ENCODE assay signal across 17 cellular contexts in the genomic region with DNA sequence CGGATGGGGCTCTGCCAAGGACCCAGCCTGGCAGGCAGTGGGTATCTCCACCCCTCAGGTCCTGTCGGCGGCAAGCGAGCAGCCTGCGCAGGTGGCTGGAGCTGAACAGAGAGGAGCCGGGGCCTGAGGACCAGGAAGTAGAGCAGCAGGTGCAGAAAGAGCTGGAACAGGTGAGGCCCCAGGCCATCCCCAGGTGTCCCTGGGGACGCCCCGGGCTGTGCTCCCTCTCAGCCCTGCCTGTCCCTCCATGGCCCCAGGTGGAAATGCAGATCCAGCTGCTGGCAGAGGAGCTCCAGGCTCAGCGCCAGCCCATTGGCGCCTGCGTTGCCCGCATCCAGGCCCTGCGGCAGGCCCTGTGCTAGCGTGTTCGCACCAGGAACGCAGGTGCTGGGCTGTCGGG. TPM values are rescaled to one million over a fixed set of nuclear protein-coding genes. Genes with fewer than 3 reads are reported as not detected.
DNase-seq lines count a peak whose midpoint lies in the region; FAIRE-seq and TF ChIP-seq lines count a peak whose summit lies in the region.
"Had no signal": no experiment of that assay in that cellular context is flagged by ENCODE, and none has a peak within 500 bp of the region (broad histone marks: within the 10 kb centered on the region; RNA-seq: fewer than 3 reads in every experiment).

No MANE protein-coding gene starts in this region.

- H3K4me1 ChIP-seq in H1 (replicated peaks in 1 of 4; ENCODE audit: control insufficient read depth in 3 of 4, insufficient read depth in 4 of 4, low read length in 3 of 4) (no peaks in the 10 kb centered on the region; a peak in 1 of 7 replicates), SJCRH30 (peaks cover 21% of the 10 kb centered on the region), neuronal stem cell (ENCODE audit: control insufficient read depth in 2 of 2, insufficient read depth in 1 of 2, low read depth in 1 of 2, low read length in 2 of 2) (no peaks in the 10 kb centered on the region)

- H4K8ac ChIP-seq in H1 (ENCODE audit: extremely low read depth, insufficient read depth, low read length): no peak overlapping the region
- no peak overlapping the region for H4K8ac ChIP-seq in neuronal stem cell (ENCODE audit: low read depth, low read length)

- H2BK20ac ChIP-seq in H1 (ENCODE audit: low read length): no peak overlapping the region

- H3K79me1 ChIP-seq in H1 (ENCODE audit: low read depth, low read length) (peaks cover 6% of the 10 kb centered on the region; the same call in 1 of the 2 replicates), neuronal stem cell (ENCODE audit: low read depth, low read length) (peaks cover 12% of the 10 kb centered on the region)

- POLR2A ChIA-PET in H1 (lab: Charles Lee; ENCODE audit: partially characterized antibody): interaction anchor here (0.7 to 0.9 kb wide), 3 partner anchors 10 to 129 kb away, joined by 3 to 4 read pairs (median 3); a partner anchor contains a TSS

- no peak overlapping the region for H3K4me2 ChIP-seq in H1 (ENCODE audit: insufficient read depth in 1 of 2, low read depth in 2 of 2, low read length in 2 of 2)
- H3K4me2 ChIP-seq in neuronal stem cell (ENCODE audit: insufficient read depth, low read length, poor library complexity, severe bottlenecking): no peak overlapping the region
- H3K4me2 ChIP-seq: BLaER1 had no signal

- H3K9ac ChIP-seq in H1 (replicated peaks in 1 of 4; ENCODE audit: extremely low read depth in 1 of 4, low read depth in 3 of 4, low read length in 3 of 4): no peak overlapping the region
- H3K9ac ChIP-seq in neuronal stem cell (ENCODE audit: low read depth, low read length, poor library complexity): no peak overlapping the region
- H3K9ac ChIP-seq: BLaER1 had no signal

- H3K56ac ChIP-seq in H1 (replicated peaks; ENCODE audit: insufficient read length, low read depth, low read length): no peak overlapping the region

- no peak overlapping the region for H2BK12ac ChIP-seq in H1 (ENCODE audit: low read depth, low read length)
- no peak overlapping the region for H2BK12ac ChIP-seq in neuronal stem cell (ENCODE audit: low read length)

- DNase-seq in DMS53 treated with DMSO at 0.1 percent for 48 hours (lab: John Stamatoyannopoulos, UW; ENCODE audit: unreplicated experiment) (peak; percentile 56), NCI-H1105 treated with DMSO at 0.1 percent for 48 hours (lab: John Stamatoyannopoulos, UW) (peak; percentile 91), NCI-H2196 treated with DMSO at 0.1 percent for 48 hours (lab: John Stamatoyannopoulos, UW; ENCODE audit: unreplicated experiment) (peak; percentile 65), H1 (ENCODE audit: low read depth in 1 of 2, low spot score in 2 of 2) (no peak), SJCRH30 (no peak), GM10266 (ENCODE audit: extremely low spot score) (no peak), HUDEP-2 (lab: John Stamatoyannopoulos, UW; ENCODE audit: unreplicated experiment in 76 of 76) (no peak), neuronal stem cell (ENCODE audit: low spot score) (no peak)
- DNase-seq: activated CD4-positive, alpha-beta T cell treated with anti-CD3 and anti-CD28 coated beads, Interleukin-2, amount 50 U/mL, for 48 hours; activated effector memory CD4-positive, alpha-beta T cell treated with anti-CD3 and anti-CD28 coated beads, Interleukin-2, amount 50 U/mL, for 16 hours; MV-4-11; stimulated activated CD4-positive, alpha-beta T cell treated with anti-CD3 and anti-CD28 coated beads, Interleukin-2, amount 100 ng/mL, for 48 hours; transverse colon had no signal

- TF ChIP-seq CTCF in H1 (IDR thresholded peaks at IDR 0.05; ENCODE audit: control extremely low read depth in 1 of 3, insufficient read depth in 1 of 3, low read depth in 1 of 3, low read length in 3 of 3) (no peak), GM10266 (IDR thresholded peaks at IDR 0.05; ENCODE audit: control insufficient read depth, insufficient read depth, low read depth, missing control alignments) (no peak)

- TF ChIP-seq POLR2A in H1 (IDR thresholded peaks at IDR 0.05; ENCODE audit: control extremely low read depth in 1 of 2, low read depth in 2 of 2, low read length in 2 of 2): no peak

- TF ChIP-seq RAD21 in H1 (IDR thresholded peaks at IDR 0.05 in 1 of 2, conservative IDR thresholded peaks at IDR 0.05 in 1 of 2; ENCODE audit: low read depth in 2 of 2, low read length in 2 of 2): no peak

- H3K23ac ChIP-seq in H1 (ENCODE audit: insufficient read length) (no peak overlapping the region), neuronal stem cell (ENCODE audit: low read depth, low read length, poor library complexity) (no peak overlapping the region)

- no peak overlapping the region for H2AK5ac ChIP-seq in H1 (ENCODE audit: low read depth, low read length)
- no peak overlapping the region for H2AK5ac ChIP-seq in neuronal stem cell (ENCODE audit: low read depth, low read length)

- H4K20me1 ChIP-seq in H1 (replicated peaks in 1 of 2; ENCODE audit: control insufficient read depth in 1 of 2, insufficient read depth in 2 of 2, low read length in 2 of 2): peaks cover 7 to 17% of the 10 kb centered on the region in 2 experiments

- H3K27me3 ChIP-seq in H1 (replicated peaks in 1 of 4; ENCODE audit: control insufficient read depth in 3 of 4, extremely low read depth in 1 of 4, insufficient read depth in 3 of 4, low read length in 3 of 4) (no peaks in the 10 kb centered on the region), SJCRH30 (no peaks in the 10 kb centered on the region), neuronal stem cell (ENCODE audit: control insufficient read depth in 3 of 3, insufficient read depth in 3 of 3, low read depth in 1 of 3, low read length in 3 of 3) (no peaks in the 10 kb centered on the region)
- H3K27me3 ChIP-seq: BLaER1, dorsolateral prefrontal cortex, right atrium auricular region, transverse colon had no signal

- H3K27ac ChIP-seq in H1 (ENCODE audit: low read depth, low read length): peak overlapping the region; percentile 48; the same call in 1 of the 2 replicates
- H3K27ac ChIP-seq in SJCRH30: no peak overlapping the region
- no peak overlapping the region for H3K27ac ChIP-seq in neuronal stem cell (replicated peaks; ENCODE audit: low read length)
- H3K27ac ChIP-seq: BLaER1, right atrium auricular region, transverse colon had no signal

- H3K23me2 ChIP-seq in H1 (ENCODE audit: low read depth, low read length): no peaks in the 10 kb centered on the region

- WGBS in H1 (ENCODE audit: extremely low coverage in 1 of 2, insufficient coverage in 1 of 2, insufficient read length in 1 of 2, insufficient replicate concordance in 2 of 2, low coverage in 1 of 2, low lambda C conversion rate in 2 of 2, missing lambda C conversion rate in 1 of 2), 2 experiments: 94% methylated on average over 17 of the region's 17 CpGs; no CpG with 5 or more reads in 1 of the 2 experiments
- WGBS in neuronal stem cell (ENCODE audit: extremely low coverage in 2 of 2, insufficient read length in 2 of 2, insufficient replicate concordance in 1 of 2), 2 donors: no CpG with 5 or more reads among the region's 17 CpGs

- FAIRE-seq in H1 (lab: Jason Lieb, UNC): no peak

- no peaks in the 10 kb centered on the region for H3K9me3 ChIP-seq in H1 (ENCODE audit: insufficient read depth in 2 of 2, low read depth in 1 of 2, low read length in 1 of 2)
- no peaks in the 10 kb centered on the region for H3K9me3 ChIP-seq in SJCRH30 (replicated peaks)
- peaks cover 0 to 1% of the 10 kb centered on the region in 2 donors for H3K9me3 ChIP-seq in neuronal stem cell (replicated peaks in 1 of 2; ENCODE audit: control insufficient read depth in 2 of 2, insufficient read depth in 1 of 2, low read depth in 1 of 2, low read length in 2 of 2)
- H3K9me3 ChIP-seq: BLaER1, right atrium auricular region, transverse colon had no signal

- no peak overlapping the region for H4K5ac ChIP-seq in H1 (ENCODE audit: insufficient read length, low read depth, low read length)

- H2BK120ac ChIP-seq in H1 (replicated peaks; ENCODE audit: low read depth, low read length) (no peak overlapping the region), neuronal stem cell (ENCODE audit: low read depth, low read length) (no peak overlapping the region)

- no peak overlapping the region for H2AFZ ChIP-seq in H1 (ENCODE audit: low read length)
- no peak overlapping the region for H2AFZ ChIP-seq in neuronal stem cell (ENCODE audit: low read length)

- no peak overlapping the region for H3K4ac ChIP-seq in H1 (replicated peaks; ENCODE audit: insufficient read length, low read depth, low read length)
- no peak overlapping the region for H3K4ac ChIP-seq in neuronal stem cell (ENCODE audit: low read length)

- H2BK5ac ChIP-seq in H1 (ENCODE audit: low read depth, low read length) (no peak overlapping the region), neuronal stem cell (ENCODE audit: low read length) (no peak overlapping the region)

- H3K14ac ChIP-seq in H1 (ENCODE audit: insufficient read length) (no peak overlapping the region), neuronal stem cell (ENCODE audit: low read length) (no peak overlapping the region)

- H3K36me3 ChIP-seq in H1 (ENCODE audit: control insufficient read depth in 2 of 4, insufficient read depth in 4 of 4, low read length in 3 of 4) (peaks cover 2 to 27% (median 13%) of the 10 kb centered on the region in 4 experiments; a peak in 7 of 8 replicates), SJCRH30 (0 out of 2 replicates have a peak, but pooled peaks cover 2% of the 10 kb centered on the region), neuronal stem cell (replicated peaks in 1 of 2; ENCODE audit: control insufficient read depth in 2 of 2, insufficient read depth in 2 of 2, low read length in 2 of 2) (peaks cover 37 to 64% of the 10 kb centered on the region in 2 donors)

- H4K91ac ChIP-seq in H1 (replicated peaks; ENCODE audit: insufficient read length, low read length): no peak overlapping the region
- H4K91ac ChIP-seq in neuronal stem cell (ENCODE audit: low read depth, low read length, poor library complexity): no peak overlapping the region

- no peak for TF ChIP-seq EP300 in H1 (IDR thresholded peaks at IDR 0.05; ENCODE audit: borderline replicate concordance in 1 of 2, low read depth in 2 of 2, low read length in 2 of 2)

- H3K18ac ChIP-seq in H1 (ENCODE audit: extremely low read depth, low read length): no peak overlapping the region
- no peak overlapping the region for H3K18ac ChIP-seq in neuronal stem cell (ENCODE audit: low read length)

- CTCF ChIA-PET in H1 (lab: Charles Lee; ENCODE audit: partially characterized antibody): interaction anchor here (0.9 to 1.6 kb wide), 4 partner anchors 13 to 61 kb away, joined by 3 to 5 read pairs (median 4); no protein-coding TSS in a partner anchor

- H3K4me3 ChIP-seq in H1 (ENCODE audit: extremely low read depth in 1 of 4, insufficient read depth in 2 of 4, low read depth in 3 of 4, low read length in 4 of 4): no peak overlapping the region
- H3K4me3 ChIP-seq in SJCRH30: no peak overlapping the region
- H3K4me3 ChIP-seq in neuronal stem cell (ENCODE audit: low read length in 2 of 2): no peak overlapping the region
- H3K4me3 ChIP-seq: BLaER1, dorsolateral prefrontal cortex, lung, right atrium auricular region, transverse colon had no signal

- H3K79me2 ChIP-seq in H1 (ENCODE audit: control insufficient read depth in 1 of 2, insufficient read depth in 2 of 2, low read length in 2 of 2): peaks cover 0 to 7% of the 10 kb centered on the region in 2 experiments; a peak in 1 of 4 replicates

- no peak overlapping the region for H2BK15ac ChIP-seq in H1 (ENCODE audit: low read length)
- no peak overlapping the region for H2BK15ac ChIP-seq in neuronal stem cell (ENCODE audit: low read length)

RNA-seq across cellular contexts. Expression of a gene that starts 44.0 kb away (rescaled TPM):
- 46.0 and 47.8 TPM in 2 replicates for total RNA-seq in H1 (2021; fragmentation: NEBNext Ultra II Directional; extraction: Animal tissue kit (Norgen Biotek cat#: 25700))
- polyA plus RNA-seq in H1 (2011; rRNA removed): 48.2 and 74.5 TPM in 2 replicates
- 50.7 TPM for polyA plus RNA-seq in H1 (2011; cell fraction: cytosol; rRNA removed)
- polyA plus RNA-seq in H1 (2011; cell fraction: nucleus; rRNA removed): 82.6 TPM
- 28.1 to 40.3 TPM (median 36.9 TPM) in 4 replicates for polyA plus RNA-seq in H1 (2012, experiment 1 of 2)
- polyA plus RNA-seq in H1 (2012, experiment 2 of 2): 32.5 TPM
- polyA plus RNA-seq in H1 (2013, experiment 1 of 2): 35.2 TPM
- polyA plus RNA-seq in H1 (2013, experiment 2 of 2): 34.6 TPM
- polyA minus RNA-seq in H1 (2011; rRNA and poly(A)+ RNA removed): 25.0 and 35.5 TPM in 2 replicates
- 30.1 TPM for polyA minus RNA-seq in H1 (2011; cell fraction: cytosol; rRNA and poly(A)+ RNA removed)
- polyA minus RNA-seq in H1 (2011; cell fraction: nucleus; rRNA and poly(A)+ RNA removed): 29.5 TPM
- total RNA-seq in SJCRH30 (2014; rRNA removed; shearing (Covaris generic)): 18.6 and 20.1 TPM in 2 replicates
- polyA plus RNA-seq in neuronal stem cell (2013, experiment 1 of 2): 18.6 TPM
- polyA plus RNA-seq in neuronal stem cell (2013, experiment 2 of 2): 18.6 TPM

Comparison
In these comparisons a context has a peak if more than half of its experiments do, and no peak if none do; other contexts are left out.
1. DNase-seq: peak in DMS53 treated with DMSO at 0.1 percent for 48 hours (single experiment), NCI-H1105 treated with DMSO at 0.1 percent for 48 hours (single experiment) and NCI-H2196 treated with DMSO at 0.1 percent for 48 hours (single experiment); none in H1 (0 of 2), SJCRH30 (0 of 2), GM10266 (single experiment), HUDEP-2 (0 of 76) and neuronal stem cell (single experiment).